Comparison of ENCODE assay signal across 10 cellular contexts in the genomic region with DNA sequence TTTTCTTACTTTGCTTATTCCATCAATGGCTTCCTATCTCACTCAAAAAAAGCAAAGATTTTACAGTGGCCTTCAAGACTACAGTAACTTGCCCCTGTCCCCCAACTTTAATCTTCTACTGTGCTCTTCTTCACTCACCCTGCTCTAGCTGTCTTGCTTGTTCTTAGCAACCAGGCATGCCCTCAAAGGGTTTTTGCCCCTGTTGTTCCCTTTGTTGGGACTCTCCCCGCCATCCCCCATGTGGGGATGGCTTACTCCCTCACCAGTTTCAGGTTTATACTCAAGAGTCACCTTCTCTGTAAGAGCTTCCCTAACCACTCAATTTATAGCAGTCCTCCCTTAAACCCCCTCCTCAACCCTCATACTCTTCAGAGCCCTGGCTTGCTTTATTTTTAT. TPM values are rescaled to one million over a fixed set of nuclear protein-coding genes. Genes with fewer than 3 reads are reported as not detected.
DNase-seq lines count a peak whose midpoint lies in the region; ATAC-seq and TF ChIP-seq lines count a peak whose summit lies in the region.
"Had no signal": no experiment of that assay in that cellular context is flagged by ENCODE, and none has a peak within 500 bp of the region (broad histone marks: within the 10 kb centered on the region; RNA-seq: fewer than 3 reads in every experiment).

No MANE protein-coding gene starts in this region.

- DNase-seq in endothelial cell (ENCODE audit: low spot score) = no peak
- DNase-seq in NCI-H69 (lab: John Stamatoyannopoulos, UW) = no peak
- DNase-seq in NCI-H2196 (lab: John Stamatoyannopoulos, UW; ENCODE audit: unreplicated experiment) = no peak
- no peak for DNase-seq in effector CD8-positive, alpha-beta T cell (lab: John Stamatoyannopoulos, UW)
- DNase-seq: heart left ventricle, NCI-H446 had no signal

- peak overlapping the region; percentile 64 for H3K27ac Mint-ChIP-seq in endothelial cell (ENCODE audit: unreplicated experiment)

- peaks cover 8% of the 10 kb centered on the region for H3K27me3 Mint-ChIP-seq in endothelial cell (ENCODE audit: unreplicated experiment)

- peak overlapping the region; percentile 11 for H3K4me3 Mint-ChIP-seq in endothelial cell (ENCODE audit: unreplicated experiment)

- H3K4me1 Mint-ChIP-seq in endothelial cell (ENCODE audit: unreplicated experiment) = peaks cover 34% of the 10 kb centered on the region

- TF ChIP-seq CTCF in endothelial cell (IDR thresholded peaks at IDR 0.05; ENCODE audit: unreplicated experiment) = no peak

- peaks cover 8% of the 10 kb centered on the region for H3K36me3 Mint-ChIP-seq in endothelial cell (ENCODE audit: low read depth, unreplicated experiment)

- ATAC-seq in GM18505 (IDR thresholded peaks at IDR 0.05; ENCODE audit: unreplicated experiment) (peak; percentile 17), GM21515 (IDR thresholded peaks at IDR 0.05; ENCODE audit: unreplicated experiment) (peak; percentile 14), HG03378 (IDR thresholded peaks at IDR 0.05; ENCODE audit: unreplicated experiment) (peak; percentile 20), GM19328 (IDR thresholded peaks at IDR 0.05; ENCODE audit: unreplicated experiment) (no peak)

- TF ChIP-seq POLR2A in GM18505 (IDR thresholded peaks at IDR 0.05; ENCODE audit: borderline replicate concordance, extremely low read depth, insufficient read depth, insufficient read length) = no peak

- no peaks in the 10 kb centered on the region for H3K9me3 Mint-ChIP-seq in endothelial cell (ENCODE audit: unreplicated experiment)

RNA-seq across cellular contexts. Expression of a gene that starts 5.4 kb away (rescaled TPM):
- 21.2 TPM for total RNA-seq in endothelial cell (ENCODE audit: unreplicated experiment)

RNA-seq across cellular contexts. Expression of a gene that starts 19.5 kb away (rescaled TPM):
- total RNA-seq in endothelial cell (ENCODE audit: unreplicated experiment) = 49.9 TPM
